In the genomic region with DNA sequence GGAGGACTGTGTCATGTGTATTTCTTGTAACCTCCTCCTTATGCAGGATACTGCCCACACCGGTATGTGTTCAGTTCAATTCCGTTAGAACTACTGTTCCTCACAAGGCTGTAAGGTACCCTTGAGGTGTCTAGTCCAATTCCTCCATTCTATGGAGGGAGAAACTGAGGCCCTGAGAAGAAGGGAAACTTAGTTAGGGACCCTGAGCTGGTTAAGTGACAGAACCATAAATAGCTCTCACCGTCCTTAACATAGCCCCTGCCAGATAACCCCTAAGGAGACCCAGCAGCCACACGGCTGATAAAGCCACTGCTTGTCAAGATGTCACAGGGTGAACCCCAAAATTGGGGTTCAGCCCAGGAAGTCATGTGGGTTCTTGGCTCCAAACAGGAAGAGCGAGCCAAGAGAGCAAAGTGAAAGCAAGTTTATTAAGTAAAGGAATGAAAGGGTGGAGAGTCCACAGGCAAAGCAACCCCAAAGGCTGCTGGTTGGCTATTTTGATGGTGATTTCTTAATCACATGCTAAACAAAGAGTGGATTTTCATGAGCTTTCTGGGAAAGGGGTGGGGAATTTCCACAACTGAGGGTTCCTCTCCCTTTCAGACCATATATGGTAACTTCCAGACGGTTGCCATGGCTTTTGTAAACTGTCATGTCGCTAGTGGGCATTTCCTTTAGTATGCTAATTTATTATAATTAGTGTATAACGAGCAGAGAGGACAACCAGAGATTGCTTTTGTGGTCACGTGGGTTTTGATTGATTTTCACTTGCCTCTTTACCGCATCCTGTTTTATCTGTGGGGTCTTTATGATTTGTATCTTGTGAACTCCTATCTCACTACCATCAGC, we compare ENCODE assay signal across 8 cellular contexts.
DNase-seq lines count a peak whose midpoint lies in the region; ATAC-seq and TF ChIP-seq lines count a peak whose summit lies in the region.

No MANE protein-coding gene starts in this region.

- no peak for TF ChIP-seq RAD21 in IMR-90 (IDR thresholded peaks at IDR 0.05; ENCODE audit: low read length)

- no peak for TF ChIP-seq CTCF in CD8-positive, alpha-beta T cell (IDR thresholded peaks at IDR 0.05)
- TF ChIP-seq CTCF in IMR-90 (conservative IDR thresholded peaks at IDR 0.05; ENCODE audit: low read depth, low read length): no peak
- no peak for TF ChIP-seq CTCF in fibroblast of pulmonary artery (IDR thresholded peaks at IDR 0.05; ENCODE audit: low read length, missing control alignments)
- TF ChIP-seq CTCF in neural progenitor cell (IDR thresholded peaks at IDR 0.05): no peak
- TF ChIP-seq CTCF in tibial artery (IDR thresholded peaks at IDR 0.05): no peak

- peak overlapping the region; percentile 94 for H3K14ac ChIP-seq in IMR-90 (replicated peaks; ENCODE audit: low read depth, low read length)

- H3K9ac ChIP-seq in IMR-90 (ENCODE audit: low read depth, low read length) (peak overlapping the region; percentile 96), neural progenitor cell (no peak overlapping the region)

- intact Hi-C loops in CD8-positive, alpha-beta T cell (cut with DNase I, micrococcal nuclease): loop anchor here (1.0 to 5.0 kb wide), 4 partner anchors 81 to 287 kb away; partner anchors contain the start of genes RTN4 (in 2 of the 2), CLHC1 (in 1 of the 2) and RPS27A (in 1 of the 2)
- intact Hi-C loops in IMR-90 (cut with micrococcal nuclease) (loop anchor here (1.0 kb wide), 1 partner anchor 11 kb away; no protein-coding TSS in a partner anchor), tibial artery (cut with DNase I; ENCODE audit: low total_unique reads) (no loop called here)

- H3K4me2 ChIP-seq in IMR-90 (ENCODE audit: low read depth, low read length): peak overlapping the region; percentile 98
- H3K4me2 ChIP-seq in neural progenitor cell: no peak overlapping the region

- H3K56ac ChIP-seq in IMR-90 (ENCODE audit: extremely low read depth, insufficient read depth, low read length): peak overlapping the region; percentile 82

- no peaks in the 10 kb centered on the region for H3K9me3 Mint-ChIP-seq in CD8-positive, alpha-beta T cell
- H3K9me3 Mint-ChIP-seq in neural progenitor cell: no peaks in the 10 kb centered on the region

- H4K8ac ChIP-seq in IMR-90 (ENCODE audit: low read depth in 2 of 2, low read length in 2 of 2): peak overlapping the region; percentile 93 to 95

- peak overlapping the region; percentile 97 for H4K91ac ChIP-seq in IMR-90 (ENCODE audit: insufficient read depth, low read depth, low read length)

- peak overlapping the region; percentile 85 for H2AFZ ChIP-seq in IMR-90 (replicated peaks; ENCODE audit: low read length, poor library complexity)
- peak overlapping the region; percentile 46 for H2AFZ ChIP-seq in neural progenitor cell (replicated peaks)

- no peaks in the 10 kb centered on the region for H3F3A ChIP-seq in neural progenitor cell (ENCODE audit: low read depth)

- peak overlapping the region; percentile 83 for H2BK5ac ChIP-seq in IMR-90 (ENCODE audit: low read depth, low read length, poor library complexity, severe bottlenecking)

- peak overlapping the region; percentile 97 for H3K23ac ChIP-seq in IMR-90 (ENCODE audit: low read depth, low read length)

- no peaks in the 10 kb centered on the region for H3K36me3 Mint-ChIP-seq in CD8-positive, alpha-beta T cell
- H3K36me3 Mint-ChIP-seq in neural progenitor cell: no peaks in the 10 kb centered on the region

- in situ Hi-C loops in IMR-90 (cut with MboI; ENCODE audit: low sequenced_read_pairs): no loop called here

- H3K9me1 ChIP-seq in IMR-90 (ENCODE audit: insufficient read depth, low read length): peaks cover 8% of the 10 kb centered on the region

- H2BK20ac ChIP-seq in IMR-90 (ENCODE audit: low read depth, low read length): peak overlapping the region; percentile 95

- H3K9me3 ChIP-seq in CD8-positive, alpha-beta T cell (ENCODE audit: low read length): no peaks in the 10 kb centered on the region
- H3K9me3 ChIP-seq in IMR-90 (ENCODE audit: control insufficient read depth, insufficient read depth, low read length) (no peaks in the 10 kb centered on the region), neural progenitor cell (ENCODE audit: low read depth) (no peaks in the 10 kb centered on the region), tibial artery (no peaks in the 10 kb centered on the region)

- H3K27me3 Mint-ChIP-seq in CD8-positive, alpha-beta T cell (ENCODE audit: low read depth): no peaks in the 10 kb centered on the region
- peaks cover 5% of the 10 kb centered on the region for H3K27me3 Mint-ChIP-seq in neural progenitor cell (ENCODE audit: insufficient read depth, low read depth)

- peak overlapping the region; percentile 49 for H3K4me3 ChIP-seq in CD8-positive, alpha-beta T cell (ENCODE audit: low read depth, low read length)
- H3K4me3 ChIP-seq in IMR-90 (ENCODE audit: insufficient read depth, low read depth, low read length) (peak overlapping the region; percentile 50), fibroblast of pulmonary artery (replicated peaks; ENCODE audit: low read depth, low read length) (peak overlapping the region; percentile 42), neural progenitor cell (no peak overlapping the region), tibial artery (peak overlapping the region; percentile 46 to 52)

- peak; percentile 4 to 62 (median 25) for DNase-seq in CD8-positive, alpha-beta T cell
- peak; percentile 96 for DNase-seq in IMR-90
- DNase-seq in activated T-cell treated with anti-CD3 and anti-CD28 coated beads, Interleukin-2, amount 50 U/mL, for 1 hour: peak; percentile 42
- peak; percentile 93 for DNase-seq in fibroblast of pulmonary artery (ENCODE audit: low read depth)
- peak; percentile 38 for DNase-seq in neural progenitor cell (ENCODE audit: low spot score)
- peak; percentile 44 to 71 for DNase-seq in tibial artery
- DNase-seq in NCI-H1436 treated with DMSO at 0.1 percent for 48 hours (lab: John Stamatoyannopoulos, UW): no peak

- POLR2A ChIA-PET in CD8-positive, alpha-beta T cell (lab: Charles Lee): interaction anchor here (0.6 to 2.0 kb wide), 4 partner anchors 11 to 84 kb away, joined by 3 to 9 read pairs (median 6); partner anchors contain the start of gene RTN4
- POLR2A ChIA-PET in IMR-90 (lab: Charles Lee; ENCODE audit: unreplicated experiment): interaction anchor here (0.9 to 1.8 kb wide), 3 partner anchors 13 to 83 kb away, joined by 3 to 5 read pairs (median 4); partner anchors contain the start of gene RTN4

- H3K4me3 Mint-ChIP-seq in CD8-positive, alpha-beta T cell: peak overlapping the region; percentile 89
- no peak overlapping the region for H3K4me3 Mint-ChIP-seq in neural progenitor cell

- peak overlapping the region; percentile 98 for H2BK120ac ChIP-seq in IMR-90 (ENCODE audit: low read depth, low read length)

- H2BK15ac ChIP-seq in IMR-90 (ENCODE audit: low read depth, low read length): peak overlapping the region; percentile 93

- 86% methylated on average over 1 of the region's 10 CpGs; no CpG with 5 or more reads in 1 of the 2 experiments for WGBS in IMR-90 (ENCODE audit: extremely low coverage in 2 of 2, insufficient read length in 1 of 2), 2 experiments

- no peaks in the 10 kb centered on the region for H4K20me1 ChIP-seq in IMR-90 (ENCODE audit: insufficient read depth, low read length)
- H4K20me1 ChIP-seq in neural progenitor cell (ENCODE audit: low read depth): no peaks in the 10 kb centered on the region

- H3K4ac ChIP-seq in IMR-90 (ENCODE audit: low read depth, low read length): peak overlapping the region; percentile 98

- peak overlapping the region; percentile 97 for H3K27ac Mint-ChIP-seq in CD8-positive, alpha-beta T cell
- H3K27ac Mint-ChIP-seq in neural progenitor cell: peak overlapping the region; percentile 67

- H3K36me3 ChIP-seq in CD8-positive, alpha-beta T cell (ENCODE audit: insufficient read depth, low read length): no peaks in the 10 kb centered on the region
- no peaks in the 10 kb centered on the region for H3K36me3 ChIP-seq in IMR-90 (ENCODE audit: control insufficient read depth, insufficient read depth, low read length)
- no peaks in the 10 kb centered on the region for H3K36me3 ChIP-seq in neural progenitor cell
- H3K36me3 ChIP-seq in tibial artery: no peaks in the 10 kb centered on the region

- peaks cover 0 to 14% of the 10 kb centered on the region in 2 experiments; a peak in 2 of 4 replicates for H3K79me1 ChIP-seq in IMR-90 (ENCODE audit: low read depth in 1 of 2, low read length in 2 of 2)

- peak overlapping the region; percentile 60 for H3K27ac ChIP-seq in CD8-positive, alpha-beta T cell (ENCODE audit: low read depth, low read length)
- H3K27ac ChIP-seq in IMR-90 (ENCODE audit: insufficient read depth, low read length) (peak overlapping the region; percentile 99), neural progenitor cell (no peak overlapping the region), tibial artery (peak overlapping the region; percentile 76 to 80)

- no peaks in the 10 kb centered on the region for H3K27me3 ChIP-seq in CD8-positive, alpha-beta T cell (ENCODE audit: insufficient read depth, low read length)
- H3K27me3 ChIP-seq in IMR-90 (ENCODE audit: control insufficient read depth, insufficient read depth, low read length) (no peaks in the 10 kb centered on the region), neural progenitor cell (no peaks in the 10 kb centered on the region), tibial artery (no peaks in the 10 kb centered on the region)

- TF ChIP-seq POLR2A in IMR-90 (IDR thresholded peaks at IDR 0.05; ENCODE audit: low read depth, low read length): peak; percentile 48; the same call in 1 of the 2 replicates

- peak overlapping the region; percentile 98 for H3K18ac ChIP-seq in IMR-90 (ENCODE audit: low read depth, low read length)

- peak; percentile 92 for ATAC-seq in CD8-positive, alpha-beta T cell
- peak; percentile 81 for ATAC-seq in GM21381 (IDR thresholded peaks at IDR 0.05; ENCODE audit: unreplicated experiment)
- peak; percentile 88 for ATAC-seq in IMR-90 (ENCODE audit: low read depth)

- TSS peak; percentile 87 for BruUV-seq in IMR-90 (replicated peaks; lab: Mats Ljungman, UMichigan)

- peak overlapping the region; percentile 99 for H4K5ac ChIP-seq in IMR-90 (ENCODE audit: low read depth, low read length)

- H2AK9ac ChIP-seq in IMR-90 (replicated peaks; ENCODE audit: low read depth, low read length, poor library complexity): peak overlapping the region; percentile 89

- dilution Hi-C loops in IMR-90 (cut with HindIII; ENCODE audit: low sequenced_read_pairs, unreplicated experiment): no loop called here

- peaks cover 27% of the 10 kb centered on the region for H3K4me1 ChIP-seq in CD8-positive, alpha-beta T cell (ENCODE audit: insufficient read depth, low read length)
- H3K4me1 ChIP-seq in IMR-90 (ENCODE audit: control insufficient read depth, insufficient read depth, low read length): peaks cover 19% of the 10 kb centered on the region
- peaks cover 19% of the 10 kb centered on the region for H3K4me1 ChIP-seq in neural progenitor cell
- peaks cover 0 to 12% (median 9%) of the 10 kb centered on the region in 4 donors for H3K4me1 ChIP-seq in tibial artery

- H2AK5ac ChIP-seq in IMR-90 (ENCODE audit: low read depth, low read length): peak overlapping the region; percentile 91

- H3K79me2 ChIP-seq in neural progenitor cell (ENCODE audit: low read depth): no peaks in the 10 kb centered on the region

- CTCF ChIA-PET in CD8-positive, alpha-beta T cell (lab: Charles Lee): interaction anchor here (0.7 to 1.6 kb wide), 3 partner anchors 34 to 60 kb away, joined by 4 to 6 read pairs (median 4); no protein-coding TSS in a partner anchor
- CTCF ChIA-PET in IMR-90 (lab: Yijun Ruan, JAX): interaction anchor here (1.1 kb wide), 1 partner anchor 43 kb away, joined by 3 read pairs; no protein-coding TSS in a partner anchor

- H3K4me1 Mint-ChIP-seq in CD8-positive, alpha-beta T cell (ENCODE audit: low read depth): peaks cover 43% of the 10 kb centered on the region
- peaks cover 39% of the 10 kb centered on the region for H3K4me1 Mint-ChIP-seq in neural progenitor cell
